12 cellular contexts compared by ENCODE assay signal in the genomic region with DNA sequence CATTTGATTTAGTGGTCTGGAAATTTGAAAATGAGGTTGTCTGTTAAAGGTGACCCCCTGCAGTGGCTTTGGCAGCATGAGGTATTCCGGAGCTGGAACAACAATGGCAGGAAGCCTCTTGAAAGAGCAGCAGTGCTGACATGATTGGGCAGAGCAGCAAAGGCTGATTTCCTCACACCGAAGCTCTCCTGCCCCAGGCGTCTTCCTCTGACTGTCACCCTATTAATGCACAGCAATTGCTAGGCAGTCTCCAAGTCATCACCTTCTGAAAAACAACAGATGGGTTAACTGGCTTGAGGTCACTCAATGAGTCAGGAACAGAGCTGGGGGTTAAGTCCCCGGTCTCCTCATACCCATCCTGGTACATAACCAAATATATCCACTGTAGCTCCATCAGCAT.
A peak's percentile ranks its signal among the peaks of the same experiment; 100 is the strongest.
DNase-seq lines count a peak whose midpoint lies in the region.
"Had no signal": no experiment of that assay in that cellular context is flagged by ENCODE, and none has a peak within 500 bp of the region (broad histone marks: within the 10 kb centered on the region; RNA-seq: fewer than 3 reads in every experiment).

No MANE protein-coding gene starts in this region.

- POLR2A ChIA-PET in activated CD4-positive, alpha-beta memory T cell treated with anti-CD3 and anti-CD28 coated beads, Interleukin-2, amount 10 ng/mL, durations not matched to agents 7 days and 5 days (lab: Charles Lee), result no interaction called here

- H3K27me3 Mint-ChIP-seq in activated CD4-positive, alpha-beta memory T cell treated with anti-CD3 and anti-CD28 coated beads, Interleukin-2, amount 10 ng/mL, durations not matched to agents 7 days and 5 days, result no peaks in the 10 kb centered on the region

- no peak overlapping the region for H3K4me3 Mint-ChIP-seq in activated CD4-positive, alpha-beta memory T cell treated with anti-CD3 and anti-CD28 coated beads, Interleukin-2, amount 10 ng/mL, durations not matched to agents 7 days and 5 days
- H3K4me3 Mint-ChIP-seq: activated naive CD4-positive, alpha-beta T cell treated with anti-CD3 and anti-CD28 coated beads for 36 hours had no signal

- CTCF ChIA-PET in activated CD4-positive, alpha-beta memory T cell treated with anti-CD3 and anti-CD28 coated beads, Interleukin-2, amount 10 ng/mL, durations not matched to agents 7 days and 5 days (lab: Charles Lee), result no interaction called here

- H3K9me3 Mint-ChIP-seq in activated CD4-positive, alpha-beta memory T cell treated with anti-CD3 and anti-CD28 coated beads, Interleukin-2, amount 10 ng/mL, durations not matched to agents 7 days and 5 days, result no peaks in the 10 kb centered on the region

- DNase-seq in COR-L47 (lab: John Stamatoyannopoulos, UW), result peak; percentile 73
- DNase-seq in NCI-H146 treated with DMSO at 0.1 percent for 48 hours (lab: John Stamatoyannopoulos, UW; ENCODE audit: unreplicated experiment), result peak; percentile 88
- peak; percentile 5 for DNase-seq in SK-N-DZ (ENCODE audit: low spot score)
- peak; percentile 42 for DNase-seq in inferior parietal cortex (ENCODE audit: extremely low spot score)
- DNase-seq in HuH-7.5 (ENCODE audit: low spot score), result no peak
- DNase-seq in T-helper 9 cell, result no peak
- no peak for DNase-seq in activated CD4-positive, alpha-beta memory T cell treated with anti-CD3 and anti-CD28 coated beads, Interleukin-2, amount 10 ng/mL, durations not matched to agents 7 days and 5 days
- DNase-seq in GOT3 (lab: John Stamatoyannopoulos, UW), result no peak
- DNase-seq: activated naive CD4-positive, alpha-beta T cell treated with anti-CD3 and anti-CD28 coated beads for 36 hours; dermis blood vessel endothelial cell; NCI-H1436; SK-N-SH had no signal

- no peaks in the 10 kb centered on the region for H3K4me1 Mint-ChIP-seq in activated CD4-positive, alpha-beta memory T cell treated with anti-CD3 and anti-CD28 coated beads, Interleukin-2, amount 10 ng/mL, durations not matched to agents 7 days and 5 days

- no peak overlapping the region for H3K27ac Mint-ChIP-seq in activated CD4-positive, alpha-beta memory T cell treated with anti-CD3 and anti-CD28 coated beads, Interleukin-2, amount 10 ng/mL, durations not matched to agents 7 days and 5 days
- H3K27ac Mint-ChIP-seq: activated naive CD4-positive, alpha-beta T cell treated with anti-CD3 and anti-CD28 coated beads for 36 hours had no signal

- H3K36me3 Mint-ChIP-seq in activated CD4-positive, alpha-beta memory T cell treated with anti-CD3 and anti-CD28 coated beads, Interleukin-2, amount 10 ng/mL, durations not matched to agents 7 days and 5 days (ENCODE audit: low read depth), result no peaks in the 10 kb centered on the region

Comparison
In these comparisons a context has a peak if more than half of its experiments do, and no peak if none do; other contexts are left out.
1. DNase-seq: peak in COR-L47 (single experiment), NCI-H146 treated with DMSO at 0.1 percent for 48 hours (single experiment), SK-N-DZ (single experiment) and inferior parietal cortex (single experiment); none in HuH-7.5 (single experiment), T-helper 9 cell (single experiment), activated CD4-positive, alpha-beta memory T cell treated with anti-CD3 and anti-CD28 coated beads, Interleukin-2, amount 10 ng/mL, durations not matched to agents 7 days and 5 days (single experiment) and GOT3 (single experiment).